In the genomic region with DNA sequence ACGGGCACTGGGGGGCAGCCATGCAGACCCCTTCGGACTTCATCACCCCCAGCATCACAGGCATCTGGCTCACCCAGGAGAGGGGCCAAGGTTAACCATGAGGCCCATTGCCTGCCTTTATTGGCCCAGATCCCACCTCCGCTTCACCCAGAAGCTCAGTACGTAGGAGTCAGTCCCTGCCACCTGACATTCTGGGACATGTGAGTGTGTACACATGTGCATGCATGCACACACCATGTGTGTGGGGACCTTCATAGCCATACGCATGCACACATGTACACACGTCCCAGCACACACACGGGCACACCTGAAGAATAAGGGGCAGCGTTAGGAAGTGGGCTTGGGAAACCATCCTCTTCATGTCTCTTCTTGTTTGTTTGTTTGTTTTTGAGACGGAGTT, we compare ENCODE assay signal across 25 cellular contexts. TPM values are rescaled to one million over a fixed set of nuclear protein-coding genes. Genes with fewer than 3 reads are reported as not detected.
DNase-seq lines count a peak whose midpoint lies in the region; ATAC-seq, FAIRE-seq and TF ChIP-seq lines count a peak whose summit lies in the region.
"Had no signal": no experiment of that assay in that cellular context is flagged by ENCODE, and none has a peak within 500 bp of the region (broad histone marks: within the 10 kb centered on the region; RNA-seq: fewer than 3 reads in every experiment).

No MANE protein-coding gene starts in this region.

- H3K9me3 ChIP-seq in osteoblast (ENCODE audit: low read depth, low read length): no peaks in the 10 kb centered on the region
- H3K9me3 ChIP-seq: BE2C, MG63, SJSA1 had no signal

- no peak overlapping the region for H3K4me2 ChIP-seq in osteoblast (ENCODE audit: insufficient read depth, low read length)

- no peaks in the 10 kb centered on the region for H3K4me1 ChIP-seq in osteoblast (ENCODE audit: insufficient read depth, low read length)
- H3K4me1 ChIP-seq: SJSA1 had no signal

- TF ChIP-seq POLR2A in GM12892 (IDR thresholded peaks at IDR 0.05; ENCODE audit: low read depth, low read length): no peak

- peaks cover 3% of the 10 kb centered on the region for H4K20me1 ChIP-seq in osteoblast (ENCODE audit: insufficient read depth, low read length)

- TF ChIP-seq CTCF in dorsolateral prefrontal cortex (IDR thresholded peaks at IDR 0.05 in 54 of 56, conservative IDR thresholded peaks at IDR 0.05 in 2 of 56; ENCODE audit: low read depth in 1 of 56, partially characterized antibody in 56 of 56) (no peak), osteoblast (IDR thresholded peaks at IDR 0.05; ENCODE audit: extremely low read depth, low read depth, low read length) (no peak)

- H3K27me3 ChIP-seq in dorsolateral prefrontal cortex (no peaks in the 10 kb centered on the region), osteoblast (ENCODE audit: insufficient read depth, low read length) (peaks cover 15% of the 10 kb centered on the region)
- H3K27me3 ChIP-seq: BE2C, MG63, SJSA1 had no signal

- H3K27ac ChIP-seq in dorsolateral prefrontal cortex (peak overlapping the region in 58 of 59 donors; percentile 8 to 98 (median 94)), osteoblast (ENCODE audit: low read depth, low read length) (no peak overlapping the region)
- H3K27ac ChIP-seq: SJSA1 had no signal

- FAIRE-seq in GM12892 (lab: Jason Lieb, UNC) (no peak), HTR-8/SVneo (lab: Jason Lieb, UNC) (peak; percentile 63)

- ATAC-seq in left colon: no peak
- ATAC-seq: PC-3 had no signal

- no peak overlapping the region for H2AFZ ChIP-seq in osteoblast (ENCODE audit: low read length)

- H3K4me3 ChIP-seq in dorsolateral prefrontal cortex (no peak overlapping the region), osteoblast (ENCODE audit: insufficient read depth, low read length) (no peak overlapping the region)
- H3K4me3 ChIP-seq: MG63, SJSA1 had no signal

- intact Hi-C loops in dorsolateral prefrontal cortex (cut with DNase I) (loop anchor here in 1 of 2 donors (5.0 to 10.0 kb wide), 4 partner anchors 53 to 317 kb away; partner anchors contain the start of gene PFKL), left colon (cut with DNase I, micrococcal nuclease) (no loop called here)

- H3K79me2 ChIP-seq in osteoblast (ENCODE audit: insufficient read depth, low read length): no peaks in the 10 kb centered on the region

- H3K36me3 ChIP-seq in osteoblast (ENCODE audit: insufficient read depth, low read length): peaks cover under 1% of the 10 kb centered on the region
- H3K36me3 ChIP-seq: BE2C had no signal

- DNase-seq in GM12892 (ENCODE audit: insufficient read length) (peak; percentile 4), HTR-8/SVneo (ENCODE audit: insufficient read length, low spot score) (no peak), dorsolateral prefrontal cortex (no peak), osteoblast (ENCODE audit: insufficient read length, low spot score, missing footprints) (peak; percentile 73), left colon (no peak), DMS53 (lab: John Stamatoyannopoulos, UW) (no peak), AG20443 (ENCODE audit: low spot score) (no peak)
- DNase-seq in activated T-cell treated with anti-CD3 and anti-CD28 coated beads, Interleukin-2, amount 50 U/mL, for 1 hour: no peak
- DNase-seq: BE2C; CD8-positive, alpha-beta memory T cell; DMS 273 treated with DMSO at 0.1 percent for 48 hours; DMS79 treated with DMSO at 0.1 percent for 48 hours; GF-D8; H9; KG1; MG63; NCI-H1105 treated with DMSO at 0.1 percent for 48 hours; NCI-H146; NCI-H1930; NCI-H446 treated with DMSO at 0.1 percent for 48 hours; NCI-H526; NCI-H82; NK-92 treated with Interleukin-12 subunit alpha and Interleukin-12 subunit beta, amount 100 ng/mL, for 24 hours; PC-3 had no signal

RNA-seq across cellular contexts. Expression of gene TRAPPC10, which starts 24.1 kb away (rescaled TPM):
- 24.6 TPM for polyA plus RNA-seq in GM12892 (2012; ENCODE audit: missing spikeins)
- total RNA-seq in dorsolateral prefrontal cortex (100 to 1,000 TPM in 1 of 120 experiments, 10 to 100 TPM in 119; 49.1 to 103 (median 69.3) TPM), osteoblast (33.0 and 36.2 TPM in 2 replicates), left colon (10 to 100 TPM; 63.6 to 69.4 TPM)

Comparison
In these comparisons a context has a peak if more than half of its experiments do, and no peak if none do; other contexts are left out.
1. DNase-seq: peak in GM12892 (single experiment) and osteoblast (single experiment); none in HTR-8/SVneo (single experiment), dorsolateral prefrontal cortex (0 of 10), left colon (0 of 2), DMS53 (single experiment), activated T-cell treated with anti-CD3 and anti-CD28 coated beads, Interleukin-2, amount 50 U/mL, for 1 hour (single experiment) and AG20443 (single experiment).